29 cellular contexts compared by ENCODE assay signal in the genomic region with DNA sequence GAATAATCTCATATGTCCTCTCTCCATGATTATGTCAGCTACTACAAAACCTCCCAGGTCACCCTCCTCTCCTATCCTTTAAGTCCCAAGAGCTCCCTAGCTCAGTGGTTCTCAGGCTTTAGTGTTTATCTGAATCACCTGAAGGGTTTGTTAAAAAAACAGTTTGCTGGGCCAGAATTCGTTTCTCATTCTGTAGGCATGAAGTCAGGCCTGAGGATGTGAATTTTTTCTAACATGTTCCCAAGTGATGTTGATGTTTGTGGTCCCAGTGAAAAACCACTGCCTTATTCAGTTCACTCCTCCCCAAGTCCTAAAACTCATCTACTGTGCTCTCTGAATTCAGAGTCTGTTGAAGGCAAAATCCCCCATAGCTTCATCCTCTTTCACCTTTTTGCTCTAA.
"Had no signal": no experiment of that assay in that cellular context is flagged by ENCODE, and none has a peak within 500 bp of the region (broad histone marks: within the 10 kb centered on the region; RNA-seq: fewer than 3 reads in every experiment).

No MANE protein-coding gene starts in this region.

- H3K27me3 ChIP-seq: ascending aorta, breast epithelium, cardiac muscle cell, colonic mucosa, gastroesophageal sphincter had no signal

- ATAC-seq: activated CD4-positive, alpha-beta T cell treated with anti-CD3 and anti-CD28 coated beads for 36 hours; activated CD8-positive, alpha-beta memory T cell treated with anti-CD3 and anti-CD28 coated beads, Interleukin-2, amount 10 ng/mL, durations not matched to agents 7 days and 5 days; activated CD8-positive, alpha-beta T cell treated with anti-CD3 and anti-CD28 coated beads, Interleukin-2, amount 10 ng/mL, durations not matched to agents 7 days and 5 days; activated naive CD4-positive, alpha-beta T cell treated with anti-CD3 and anti-CD28 coated beads, Interleukin-2, amount 50 U/mL, for 72 hours; esophagus mucosa; gastroesophageal sphincter; heart right ventricle; T-helper 17 cell had no signal

- H3K4me1 ChIP-seq: ascending aorta, breast epithelium, colonic mucosa, gastroesophageal sphincter, heart right ventricle had no signal

- H3K9me3 ChIP-seq: ascending aorta, breast epithelium, colonic mucosa, gastroesophageal sphincter had no signal

- H3K27ac ChIP-seq: ascending aorta, breast epithelium, cardiac muscle cell, colonic mucosa, gastroesophageal sphincter, heart right ventricle, WERI-Rb-1 had no signal

- H3K4me3 ChIP-seq: ascending aorta, breast epithelium, cardiac muscle cell, colonic mucosa, gastroesophageal sphincter, heart right ventricle had no signal

- H3K36me3 ChIP-seq: ascending aorta, breast epithelium, cardiac muscle cell, colonic mucosa, gastroesophageal sphincter, heart right ventricle, WERI-Rb-1 had no signal

- DNase-seq: activated B cell treated with CpG ODN at 0.5 μM for 24 hours; activated CD4-positive, alpha-beta memory T cell treated with anti-CD3 and anti-CD28 coated beads for 36 hours; activated CD4-positive, alpha-beta T cell treated with anti-CD3 and anti-CD28 coated beads for 36 hours; activated CD4-positive, alpha-beta T cell treated with anti-CD3 and anti-CD28 coated beads, Interleukin-2, amount 10 ng/mL, durations not matched to agents 24 days and 14 days; activated CD4-positive, CD25-positive, alpha-beta regulatory T cell treated with anti-CD3 and anti-CD28 coated beads, Interleukin-2, amount 50 U/mL, for 72 hours; activated CD8-positive, alpha-beta memory T cell treated with anti-CD3 and anti-CD28 coated beads, Interleukin-2, amount 10 ng/mL, durations not matched to agents 7 days and 5 days; activated CD8-positive, alpha-beta memory T cell treated with anti-CD3 and anti-CD28 coated beads, Interleukin-2, amount 50 U/mL, for 4 hours; activated CD8-positive, alpha-beta T cell treated with anti-CD3 and anti-CD28 coated beads, Interleukin-2, amount 10 ng/mL, durations not matched to agents 7 days and 5 days; activated effector memory CD4-positive, alpha-beta T cell treated with anti-CD3 and anti-CD28 coated beads, Interleukin-2, amount 50 U/mL, for 16 hours; activated naive CD4-positive, alpha-beta T cell treated with anti-CD3 and anti-CD28 coated beads, Interleukin-2, amount 10 ng/mL, durations not matched to agents 7 days and 5 days; activated naive CD8-positive, alpha-beta T cell treated with anti-CD3 and anti-CD28 coated beads, Interleukin-2, amount 10 ng/mL, durations not matched to agents 7 days and 5 days; activated T-cell treated with anti-CD3 and anti-CD28 coated beads, Interleukin-2, amount 50 U/mL, for 1 hour; activated T-cell treated with anti-CD3 and anti-CD28 coated beads, Interleukin-2, amount 50 U/mL, for 48 hours; central memory CD4-positive, alpha-beta T cell; cerebellar nuclear complex; colonic mucosa; effector CD8-positive, alpha-beta T cell; foreskin melanocyte; heart right ventricle; T-helper 1 cell; T-helper 17 cell; T1000; WERI-Rb-1 had no signal
